ENCODE assay signal across 29 cellular contexts in genomic region chr3:81789686-81790085, GRCh38. TPM values are rescaled to one million over a fixed set of nuclear protein-coding genes. Genes with fewer than 3 reads are reported as not detected.
DNase-seq lines count a peak whose midpoint lies in the region; ATAC-seq, FAIRE-seq and TF ChIP-seq lines count a peak whose summit lies in the region.
"Had no signal": no experiment of that assay in that cellular context is flagged by ENCODE, and none has a peak within 500 bp of the region (broad histone marks: within the 10 kb centered on the region; RNA-seq: fewer than 3 reads in every experiment).

No MANE protein-coding gene starts in this region.

- H3K27ac Mint-ChIP-seq in CD4-positive, alpha-beta T cell, result no peak overlapping the region
- H3K27ac Mint-ChIP-seq: activated B cell treated with CpG ODN at 0.5 μM for 24 hours; activated CD8-positive, alpha-beta memory T cell treated with anti-CD3 and anti-CD28 coated beads, Interleukin-2, amount 10 ng/mL, durations not matched to agents 7 days and 5 days; memory B cell; stimulated activated memory B cell treated with anti-CD40 and anti-IgM and Interleukin-4, amounts not matched to agents 10 μg/mL and 1 μg/mL and 100 μg/mL, for 72 hours had no signal

- no peak overlapping the region for H3K4me2 ChIP-seq in endothelial cell of umbilical vein (ENCODE audit: insufficient read depth, low read length)
- H3K4me2 ChIP-seq: SK-N-SH had no signal

- no peak overlapping the region for H3K4me3 ChIP-seq in endothelial cell of umbilical vein (replicated peaks in 1 of 3; ENCODE audit: insufficient read depth in 1 of 3, low read depth in 1 of 3, low read length in 3 of 3)
- H3K4me3 ChIP-seq: body of pancreas, upper lobe of right lung had no signal

- intact Hi-C loops in endothelial cell of umbilical vein (cut with micrococcal nuclease) (no loop called here), posterior cingulate gyrus (cut with DNase I) (no loop called here)
- intact Hi-C loops in CD4-positive, alpha-beta T cell (cut with DNase I, micrococcal nuclease), result no loop called here

- H3K27ac ChIP-seq in endothelial cell of umbilical vein (ENCODE audit: insufficient read depth, low read depth, low read length), result no peak overlapping the region
- H3K27ac ChIP-seq in CD4-positive, alpha-beta T cell (ENCODE audit: low read depth, low read length), result no peak overlapping the region
- H3K27ac ChIP-seq: body of pancreas, RWPE1, upper lobe of right lung had no signal

- H3K9ac ChIP-seq in endothelial cell of umbilical vein (replicated peaks; ENCODE audit: extremely low read depth, insufficient read depth, low read length), result no peak overlapping the region
- H3K9ac ChIP-seq: SK-N-SH had no signal

- BruUV-seq in endothelial cell of umbilical vein (replicated peaks; lab: Mats Ljungman, UMichigan), result no TSS peak

- no peaks in the 10 kb centered on the region for H3K9me3 ChIP-seq in endothelial cell of umbilical vein (replicated peaks; ENCODE audit: control insufficient read depth, insufficient read depth, low read length)
- H3K9me3 ChIP-seq in CD4-positive, alpha-beta T cell (ENCODE audit: control insufficient read depth, low read length), result no peaks in the 10 kb centered on the region
- H3K9me3 ChIP-seq: body of pancreas, SK-N-SH, upper lobe of right lung had no signal

- H3K27me3 Mint-ChIP-seq in CD4-positive, alpha-beta T cell, result peaks cover 4% of the 10 kb centered on the region
- H3K27me3 Mint-ChIP-seq: activated B cell treated with CpG ODN at 0.5 μM for 24 hours; memory B cell; stimulated activated memory B cell treated with anti-CD40 and anti-IgM and Interleukin-4, amounts not matched to agents 10 μg/mL and 1 μg/mL and 100 μg/mL, for 72 hours had no signal

- H3K27me3 ChIP-seq in endothelial cell of umbilical vein (ENCODE audit: control insufficient read depth in 2 of 2, insufficient read depth in 2 of 2, low read length in 2 of 2), result no peaks in the 10 kb centered on the region
- no peaks in the 10 kb centered on the region for H3K27me3 ChIP-seq in CD4-positive, alpha-beta T cell (ENCODE audit: control insufficient read depth, insufficient read depth, low read length)
- H3K27me3 ChIP-seq: body of pancreas, upper lobe of right lung had no signal

- no peaks in the 10 kb centered on the region for H3K79me2 ChIP-seq in endothelial cell of umbilical vein (ENCODE audit: control insufficient read depth, insufficient read depth, low read length)

- H3K4me1 ChIP-seq in endothelial cell of umbilical vein (ENCODE audit: control insufficient read depth, extremely low read depth, insufficient read depth, low read length), result no peaks in the 10 kb centered on the region
- H3K4me1 ChIP-seq: body of pancreas, upper lobe of right lung had no signal

- FAIRE-seq in GM19239 (lab: Jason Lieb, UNC), result peak; percentile 48
- FAIRE-seq in endothelial cell of umbilical vein (lab: Jason Lieb, UNC), result no peak

- POLR2A ChIA-PET in endothelial cell of umbilical vein (lab: Charles Lee), result no interaction called here
- POLR2A ChIA-PET in CD4-positive, alpha-beta T cell (lab: Charles Lee), result no interaction called here

- no peaks in the 10 kb centered on the region for H3K36me3 ChIP-seq in endothelial cell of umbilical vein (ENCODE audit: control insufficient read depth in 2 of 2, extremely low read depth in 1 of 2, insufficient read depth in 2 of 2, low read length in 2 of 2)
- H3K36me3 ChIP-seq: upper lobe of right lung had no signal

- DNase-seq in CD1c-positive myeloid dendritic cell (ENCODE audit: extremely low spot score) (peak; percentile 52), GM19239 (ENCODE audit: insufficient read length, low spot score) (no peak), NOMO-1 treated with dmso at 0.1 percent for 144 hours (lab: John Stamatoyannopoulos, UW; ENCODE audit: unreplicated experiment) (peak; percentile 1), endothelial cell of umbilical vein (ENCODE audit: low read depth, low spot score) (peak; percentile 1), middle frontal gyrus (ENCODE audit: extremely low spot score, low spot score) (no peak), hepatic stellate cell (ENCODE audit: low spot score) (no peak), posterior cingulate gyrus (no peak)
- no peak for DNase-seq in CD4-positive, alpha-beta T cell
- DNase-seq: ACHN; activated B cell treated with CpG ODN at 0.5 μM for 24 hours; activated CD8-positive, alpha-beta memory T cell treated with anti-CD3 and anti-CD28 coated beads, Interleukin-2, amount 10 ng/mL, durations not matched to agents 7 days and 5 days; activated naive CD4-positive, alpha-beta T cell treated with Interleukin-2 at 50 U/mL for 16 hours; activated T-cell treated with anti-CD3 and anti-CD28 coated beads, Interleukin-2, amount 50 U/mL, for 48 hours; body of pancreas; COR-L47; DMS53; head of caudate nucleus; NCI-H1105 treated with DMSO at 0.1 percent for 48 hours; NCI-H2029; NCI-H69; SK-N-SH; stimulated activated CD4-positive, alpha-beta T cell treated with anti-CD3 and anti-CD28 coated beads, Interleukin-4, amount 100 ng/mL, for 4 hours; substantia nigra; T-helper 9 cell; upper lobe of right lung had no signal

- H3K9me3 Mint-ChIP-seq in CD4-positive, alpha-beta T cell, result no peaks in the 10 kb centered on the region
- H3K9me3 Mint-ChIP-seq: activated B cell treated with CpG ODN at 0.5 μM for 24 hours; memory B cell; stimulated activated memory B cell treated with anti-CD40 and anti-IgM and Interleukin-4, amounts not matched to agents 10 μg/mL and 1 μg/mL and 100 μg/mL, for 72 hours had no signal

- no peak overlapping the region for H3K4me3 Mint-ChIP-seq in CD4-positive, alpha-beta T cell
- H3K4me3 Mint-ChIP-seq: activated B cell treated with CpG ODN at 0.5 μM for 24 hours; activated CD8-positive, alpha-beta memory T cell treated with anti-CD3 and anti-CD28 coated beads, Interleukin-2, amount 10 ng/mL, durations not matched to agents 7 days and 5 days; memory B cell; stimulated activated memory B cell treated with anti-CD40 and anti-IgM and Interleukin-4, amounts not matched to agents 10 μg/mL and 1 μg/mL and 100 μg/mL, for 72 hours had no signal

- no peaks in the 10 kb centered on the region for H3K36me3 Mint-ChIP-seq in CD4-positive, alpha-beta T cell (ENCODE audit: low read depth)
- H3K36me3 Mint-ChIP-seq: activated CD8-positive, alpha-beta memory T cell treated with anti-CD3 and anti-CD28 coated beads, Interleukin-2, amount 10 ng/mL, durations not matched to agents 7 days and 5 days; memory B cell; stimulated activated memory B cell treated with anti-CD40 and anti-IgM and Interleukin-4, amounts not matched to agents 10 μg/mL and 1 μg/mL and 100 μg/mL, for 72 hours had no signal

- H3K4me1 Mint-ChIP-seq in CD4-positive, alpha-beta T cell (ENCODE audit: low read depth), result no peaks in the 10 kb centered on the region
- H3K4me1 Mint-ChIP-seq: activated CD8-positive, alpha-beta memory T cell treated with anti-CD3 and anti-CD28 coated beads, Interleukin-2, amount 10 ng/mL, durations not matched to agents 7 days and 5 days; memory B cell had no signal

- CTCF ChIA-PET in endothelial cell of umbilical vein (lab: Charles Lee), result no interaction called here
- CTCF ChIA-PET in CD4-positive, alpha-beta T cell (lab: Charles Lee), result no interaction called here

- H2AFZ ChIP-seq in endothelial cell of umbilical vein (ENCODE audit: low read depth, low read length), result no peak overlapping the region

- TF ChIP-seq POLR2A in endothelial cell of umbilical vein (IDR thresholded peaks at IDR 0.05; ENCODE audit: low read depth, low read length), result no peak

- ATAC-seq in CD4-positive, alpha-beta T cell (ENCODE audit: poor library complexity), result no peak
- ATAC-seq: activated CD8-positive, alpha-beta memory T cell treated with anti-CD3 and anti-CD28 coated beads, Interleukin-2, amount 10 ng/mL, durations not matched to agents 7 days and 5 days; body of pancreas; sciatic nerve; stimulated activated memory B cell treated with anti-CD40 and anti-IgM and Interleukin-4, amounts not matched to agents 10 μg/mL and 1 μg/mL and 100 μg/mL, for 72 hours had no signal

- no peak for TF ChIP-seq CTCF in endothelial cell of umbilical vein (IDR thresholded peaks at IDR 0.05; ENCODE audit: extremely low read depth in 1 of 2, insufficient read depth in 1 of 2, low read depth in 1 of 2, low read length in 2 of 2)
- no peak for TF ChIP-seq CTCF in CD4-positive, alpha-beta T cell (IDR thresholded peaks at IDR 0.05)

- dilution Hi-C loops in endothelial cell of umbilical vein (cut with MboI; ENCODE audit: extremely low pct_ligation_motif_present, low sequenced_read_pairs), result no loop called here

- H3K9me1 ChIP-seq in endothelial cell of umbilical vein (replicated peaks; ENCODE audit: control insufficient read depth, extremely low read depth, insufficient read depth, low read length), result no peaks in the 10 kb centered on the region

- H4K20me1 ChIP-seq in endothelial cell of umbilical vein (replicated peaks; ENCODE audit: control insufficient read depth, extremely low read depth, insufficient read depth, low read length), result no peaks in the 10 kb centered on the region

TF ChIP-seq in endothelial cell of umbilical vein, 7 proteins besides CTCF, POLR2A, EP300 and RAD21:
- TF ChIP-seq MAX (IDR thresholded peaks at IDR 0.05; ENCODE audit: insufficient read depth, insufficient read length), result no peak
- no peak for TF ChIP-seq POLR2AphosphoS5 (IDR thresholded peaks at IDR 0.05; ENCODE audit: insufficient read depth, low read depth, low read length)
- TF ChIP-seq GATA2 (IDR thresholded peaks at IDR 0.05; ENCODE audit: insufficient read depth, insufficient read length, low read depth, low read length), result no peak
- no peak for TF ChIP-seq MYC (IDR thresholded peaks at IDR 0.05; ENCODE audit: low read depth, low read length)
- TF ChIP-seq JUN (IDR thresholded peaks at IDR 0.05; ENCODE audit: borderline replicate concordance, insufficient read depth, insufficient read length, low read depth), result no peak
- TF ChIP-seq EZH2 (IDR thresholded peaks at IDR 0.05; ENCODE audit: borderline replicate concordance, low read depth, low read length, severe bottlenecking), result no peak
- no peak for TF ChIP-seq FOS (IDR thresholded peaks at IDR 0.05; ENCODE audit: borderline replicate concordance, insufficient read depth, low read length)

RNA-seq across cellular contexts. Expression of gene GBE1, which starts 28.2 kb away (rescaled TPM):
- 107 and 110 TPM in 2 replicates for total RNA-seq in endothelial cell of umbilical vein
- polyA plus RNA-seq in endothelial cell of umbilical vein, result 26.6 and 35.9 TPM in 2 replicates
- polyA plus RNA-seq in endothelial cell of umbilical vein (2011; cell fraction: cytosol; rRNA removed), result 36.4 and 41.0 TPM in 2 replicates
- 38.7 and 46.9 TPM in 2 replicates for polyA plus RNA-seq in endothelial cell of umbilical vein (2011; cell fraction: nucleus; rRNA removed)
- polyA plus RNA-seq in endothelial cell of umbilical vein (2012), result 85.5 and 101 TPM in 2 replicates
- polyA minus RNA-seq in endothelial cell of umbilical vein, result 80.3 and 80.5 TPM in 2 replicates
- 22.1 TPM for polyA minus RNA-seq in endothelial cell of umbilical vein (2011; cell fraction: cytosol; rRNA and poly(A)+ RNA removed)
- 133 and 175 TPM in 2 replicates for polyA minus RNA-seq in endothelial cell of umbilical vein (2011; cell fraction: nucleus; rRNA and poly(A)+ RNA removed)
- 1 to 10 TPM; 3.7 to 4.4 TPM for total RNA-seq in CD4-positive, alpha-beta T cell

Comparison
In these comparisons a context has a peak if more than half of its experiments do, and no peak if none do; other contexts are left out.
1. DNase-seq: peak in CD1c-positive myeloid dendritic cell (single experiment), NOMO-1 treated with dmso at 0.1 percent for 144 hours (single experiment) and endothelial cell of umbilical vein (single experiment); none in GM19239 (single experiment), middle frontal gyrus (single experiment), CD4-positive, alpha-beta T cell (0 of 10), hepatic stellate cell (single experiment) and posterior cingulate gyrus (0 of 10).
2. RNA of gene GBE1, which starts 28.2 kb away (total RNA-seq): 107 to 110 TPM in endothelial cell of umbilical vein; 3.7 to 4.4 TPM in CD4-positive, alpha-beta T cell; every median in the first group is over 10 times any median in the second.